Comparison of ENCODE assay signal across 18 cellular contexts in the genomic region with DNA sequence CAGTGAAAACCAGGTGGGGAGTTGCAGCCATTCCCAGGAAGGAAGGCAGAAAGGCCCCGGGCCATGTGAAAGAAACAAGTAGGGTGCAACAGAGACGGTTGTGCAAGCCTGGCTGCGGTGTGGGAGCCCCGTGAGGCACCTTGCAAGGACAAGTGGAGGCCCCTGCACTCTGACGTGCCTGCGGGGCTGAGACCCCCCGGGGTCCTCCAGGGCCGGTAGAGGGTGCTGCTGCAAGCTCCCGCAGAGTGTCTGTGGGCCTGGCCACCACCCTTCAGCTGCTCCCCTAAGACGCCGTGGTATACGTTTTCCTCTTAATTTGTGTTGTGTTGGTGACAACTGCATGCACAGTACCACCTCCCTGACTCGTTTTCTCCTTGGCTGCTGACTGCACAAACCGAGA. TPM values are rescaled to one million over a fixed set of nuclear protein-coding genes. Genes with fewer than 3 reads are reported as not detected.
"Had no signal": no experiment of that assay in that cellular context is flagged by ENCODE, and none has a peak within 500 bp of the region (broad histone marks: within the 10 kb centered on the region; RNA-seq: fewer than 3 reads in every experiment).

No MANE protein-coding gene starts in this region.

- H3K36me3 ChIP-seq: prostate gland, uterus had no signal

- H3K9me3 ChIP-seq: prostate gland, uterus had no signal

- H3K27me3 ChIP-seq: foreskin keratinocyte, uterus had no signal

- H3K4me1 ChIP-seq: prostate gland, uterus had no signal

- H3K27ac ChIP-seq: foreskin keratinocyte, prostate gland, uterus had no signal

- FAIRE-seq: TTC549 had no signal

- DNase-seq: activated B cell treated with CpG ODN at 0.5 μM for 24 hours; activated CD4-positive, alpha-beta T cell treated with anti-CD3 and anti-CD28 coated beads for 48 hours; activated CD8-positive, alpha-beta T cell treated with anti-CD3 and anti-CD28 coated beads for 36 hours; activated gamma-delta T cell; activated T-cell treated with anti-CD3 and anti-CD28 coated beads, Interleukin-2, amount 50 U/mL, for 4 hours; amniotic stem cell; effector CD8-positive, alpha-beta T cell; glutamatergic neuron; stimulated activated CD4-positive, alpha-beta T cell treated with anti-CD3 and anti-CD28 coated beads, Interleukin-2, amount 100 ng/mL, for 24 hours; T-helper 17 cell; uterus had no signal

- H3K4me3 ChIP-seq: prostate gland, uterus had no signal

- ATAC-seq: activated CD8-positive, alpha-beta T cell treated with anti-CD3 and anti-CD28 coated beads for 36 hours; activated T-cell treated with anti-CD3 and anti-CD28 coated beads, Interleukin-2, amount 50 U/mL, for 4 hours; sciatic nerve; stimulated activated memory B cell treated with anti-CD40 and anti-IgM and Interleukin-4, amounts not matched to agents 10 μg/mL and 1 μg/mL and 100 μg/mL, for 72 hours; T-helper 17 cell had no signal

RNA-seq across cellular contexts. Expression of gene MC5R, which starts 27.4 kb away (rescaled TPM):
- total RNA-seq: activated B cell treated with CpG ODN at 0.5 μM for 24 hours; activated CD8-positive, alpha-beta T cell treated with anti-CD3 and anti-CD28 coated beads for 36 hours; activated T-cell treated with anti-CD3 and anti-CD28 coated beads, Interleukin-2, amount 50 U/mL, for 4 hours; foreskin keratinocyte; lower leg skin; prostate gland; sciatic nerve; T-helper 17 cell; uterus had no signal
- polyA plus RNA-seq: foreskin keratinocyte, neural cell had no signal
